Comparison of ENCODE assay signal across 9 cellular contexts in genomic region chr21:38159355-38159754, GRCh38.
DNase-seq lines count a peak whose midpoint lies in the region; ATAC-seq and TF ChIP-seq lines count a peak whose summit lies in the region.
"Had no signal": no experiment of that assay in that cellular context is flagged by ENCODE, and none has a peak within 500 bp of the region (broad histone marks: within the 10 kb centered on the region; RNA-seq: fewer than 3 reads in every experiment).

No MANE protein-coding gene starts in this region.

- H3K4me1 Mint-ChIP-seq in activated naive CD4-positive, alpha-beta T cell treated with anti-CD3 and anti-CD28 coated beads, Interleukin-2, amount 10 ng/mL, durations not matched to agents 7 days and 5 days = no peaks in the 10 kb centered on the region
- H3K4me1 Mint-ChIP-seq: activated naive CD4-positive, alpha-beta T cell treated with anti-CD3 and anti-CD28 coated beads, Interleukin-2, amount 50 U/mL, for 24 hours had no signal

- H3K27ac ChIP-seq in left ventricle myocardium inferior (replicated peaks) (no peak overlapping the region), sigmoid colon (no peak overlapping the region)

- H3K27me3 ChIP-seq in left ventricle myocardium inferior (ENCODE audit: low read depth) (peaks cover 30% of the 10 kb centered on the region), skeletal muscle satellite cell (ENCODE audit: control insufficient read depth, insufficient read depth, low read length) (peaks cover 23% of the 10 kb centered on the region), sigmoid colon (peaks cover 0 to under 1% (median 0%) of the 10 kb centered on the region in 3 donors)

- H3K4me1 ChIP-seq in left ventricle myocardium inferior (no peaks in the 10 kb centered on the region), skeletal muscle satellite cell (ENCODE audit: control insufficient read depth, insufficient read depth, low read length) (peaks cover 10% of the 10 kb centered on the region), sigmoid colon (no peaks in the 10 kb centered on the region)

- H3K36me3 ChIP-seq in left ventricle myocardium inferior = no peaks in the 10 kb centered on the region
- no peaks in the 10 kb centered on the region for H3K36me3 ChIP-seq in skeletal muscle satellite cell (ENCODE audit: insufficient read depth, low read length)
- no peaks in the 10 kb centered on the region for H3K36me3 ChIP-seq in sigmoid colon

- H3K9me3 ChIP-seq in left ventricle myocardium inferior (replicated peaks) (no peaks in the 10 kb centered on the region), skeletal muscle satellite cell (replicated peaks; ENCODE audit: low read length) (no peaks in the 10 kb centered on the region), sigmoid colon (no peaks in the 10 kb centered on the region)

- intact Hi-C loops in left ventricle myocardium inferior (cut with micrococcal nuclease) = no loop called here
- intact Hi-C loops in sigmoid colon (cut with DNase I) = loop anchor here (5.0 kb wide), 1 partner anchor 198 kb away; no protein-coding TSS in a partner anchor

- no peak overlapping the region for H3K27ac Mint-ChIP-seq in activated naive CD4-positive, alpha-beta T cell treated with anti-CD3 and anti-CD28 coated beads, Interleukin-2, amount 10 ng/mL, durations not matched to agents 7 days and 5 days
- H3K27ac Mint-ChIP-seq: activated naive CD4-positive, alpha-beta T cell treated with anti-CD3 and anti-CD28 coated beads, Interleukin-2, amount 50 U/mL, for 24 hours had no signal

- H3K4me2 ChIP-seq in skeletal muscle satellite cell (ENCODE audit: low read length) = peak overlapping the region; percentile 12

- H3K36me3 Mint-ChIP-seq in activated naive CD4-positive, alpha-beta T cell treated with anti-CD3 and anti-CD28 coated beads, Interleukin-2, amount 10 ng/mL, durations not matched to agents 7 days and 5 days = no peaks in the 10 kb centered on the region
- H3K36me3 Mint-ChIP-seq: activated naive CD4-positive, alpha-beta T cell treated with anti-CD3 and anti-CD28 coated beads, Interleukin-2, amount 50 U/mL, for 24 hours had no signal

- in situ Hi-C loops in KBM-7 (cut with MboI; ENCODE audit: low pct_unique_long_range_greater_than_20kb, low sequenced_read_pairs) = loop anchor here (25.0 kb wide), 1 partner anchor 178 kb away; no protein-coding TSS in a partner anchor

- H3K9me3 Mint-ChIP-seq in activated naive CD4-positive, alpha-beta T cell treated with anti-CD3 and anti-CD28 coated beads, Interleukin-2, amount 10 ng/mL, durations not matched to agents 7 days and 5 days = no peaks in the 10 kb centered on the region
- H3K9me3 Mint-ChIP-seq: activated naive CD4-positive, alpha-beta T cell treated with anti-CD3 and anti-CD28 coated beads, Interleukin-2, amount 50 U/mL, for 24 hours had no signal

- no peak overlapping the region for H3K4me3 ChIP-seq in left ventricle myocardium inferior
- no peak overlapping the region for H3K4me3 ChIP-seq in skeletal muscle satellite cell (ENCODE audit: low read length)
- no peak overlapping the region for H3K4me3 ChIP-seq in sigmoid colon

- no peak for TF ChIP-seq POLR2A in sigmoid colon (IDR thresholded peaks at IDR 0.05)

- peak; percentile 85 for TF ChIP-seq CTCF in left ventricle myocardium inferior (IDR thresholded peaks at IDR 0.05; ENCODE audit: borderline replicate concordance)
- peak in 2 of 4 experiments; percentile 29 to 49 for TF ChIP-seq CTCF in sigmoid colon (IDR thresholded peaks at IDR 0.05)

- H3K27me3 Mint-ChIP-seq in activated naive CD4-positive, alpha-beta T cell treated with anti-CD3 and anti-CD28 coated beads, Interleukin-2, amount 10 ng/mL, durations not matched to agents 7 days and 5 days = peaks cover 21% of the 10 kb centered on the region

- peak; percentile 76 for DNase-seq in ELR (ENCODE audit: low read depth)
- DNase-seq in KBM-7 = peak; percentile 80
- peak; percentile 22 to 69 for DNase-seq in SHP77 (lab: John Stamatoyannopoulos, UW)
- peak; percentile 65 for DNase-seq in activated naive CD4-positive, alpha-beta T cell treated with anti-CD3 and anti-CD28 coated beads, Interleukin-2, amount 10 ng/mL, durations not matched to agents 7 days and 5 days
- DNase-seq in left ventricle myocardium inferior = peak; percentile 21
- no peak for DNase-seq in sigmoid colon

- ATAC-seq in GM18861 (IDR thresholded peaks at IDR 0.05; ENCODE audit: unreplicated experiment) = no peak

- WGBS in sigmoid colon, 2 donors = 3 to 16% methylated on average over 3 of the region's 3 CpGs

- CTCF ChIA-PET in activated naive CD4-positive, alpha-beta T cell treated with anti-CD3 and anti-CD28 coated beads, Interleukin-2, amount 10 ng/mL, durations not matched to agents 7 days and 5 days (lab: Charles Lee) = interaction anchor here (0.6 to 8.2 kb wide), 11 partner anchors 8 to 459 kb away, joined by 3 to 98 read pairs (median 4); no protein-coding TSS in a partner anchor

- no peak for TF ChIP-seq EP300 in sigmoid colon (IDR thresholded peaks at IDR 0.05)

- H3K9ac ChIP-seq in skeletal muscle satellite cell (ENCODE audit: low read depth, low read length) = no peak overlapping the region

- no peak overlapping the region for H3K4me3 Mint-ChIP-seq in activated naive CD4-positive, alpha-beta T cell treated with anti-CD3 and anti-CD28 coated beads, Interleukin-2, amount 10 ng/mL, durations not matched to agents 7 days and 5 days
- H3K4me3 Mint-ChIP-seq: activated naive CD4-positive, alpha-beta T cell treated with anti-CD3 and anti-CD28 coated beads, Interleukin-2, amount 50 U/mL, for 24 hours had no signal
